In genomic region chr6:17220040-17220439, GRCh38 we compare ENCODE assay signal across 28 cellular contexts.
"Had no signal": no experiment of that assay in that cellular context is flagged by ENCODE, and none has a peak within 500 bp of the region (broad histone marks: within the 10 kb centered on the region; RNA-seq: fewer than 3 reads in every experiment).

No MANE protein-coding gene starts in this region.

- H3K4me3 ChIP-seq: adrenal gland, breast epithelium, SK-N-MC had no signal

- ATAC-seq: activated T-helper 17 cell treated with anti-CD3 and anti-CD28 coated beads, Interleukin-2, amount 50 U/mL, for 72 hours; T-cell had no signal

- H3K4me2 ChIP-seq: KMS-11 had no signal

- H3K36me3 ChIP-seq: adrenal gland, breast epithelium had no signal

- H3K9me3 ChIP-seq: adrenal gland, breast epithelium had no signal

- DNase-seq: activated B cell treated with CpG ODN at 0.5 μM for 24 hours; activated CD4-positive, alpha-beta memory T cell treated with anti-CD3 and anti-CD28 coated beads for 36 hours; activated CD4-positive, alpha-beta T cell treated with anti-CD3 and anti-CD28 coated beads for 1 hour; activated CD4-positive, alpha-beta T cell treated with anti-CD3 and anti-CD28 coated beads, Interleukin-2, amount 10 ng/mL, durations not matched to agents 7 days and 5 days; activated gamma-delta T cell treated with Interleukin-2 at 50 U/mL for 16 hours; activated naive CD4-positive, alpha-beta T cell treated with anti-CD3 and anti-CD28 coated beads, Interleukin-2, amount 10 ng/mL, durations not matched to agents 7 days and 5 days; activated naive CD8-positive, alpha-beta T cell treated with anti-CD3 and anti-CD28 coated beads for 36 hours; activated T-cell treated with anti-CD3 and anti-CD28 coated beads for 4 hours; activated T-cell treated with anti-CD3 and anti-CD28 coated beads, Interleukin-2, amount 50 U/mL, for 48 hours; adrenal gland; aorta; caudate nucleus; NCI-H1092; NCI-H1417; NCI-H1930; NCI-H2107; NCI-H2171 treated with DMSO at 0.1 percent for 48 hours; NCI-H345; NCI-H510A; NCI-H69; SIG-M5; T-cell; T-helper 2 cell; T1000 had no signal

- H3K27ac ChIP-seq: adrenal gland, breast epithelium, KMS-11, SK-N-MC had no signal

- H3K9ac ChIP-seq: KMS-11 had no signal

- H3K4me1 ChIP-seq: adrenal gland, breast epithelium had no signal

- H3K27me3 ChIP-seq: adrenal gland, breast epithelium had no signal
